8 cellular contexts compared by ENCODE assay signal in the genomic region with DNA sequence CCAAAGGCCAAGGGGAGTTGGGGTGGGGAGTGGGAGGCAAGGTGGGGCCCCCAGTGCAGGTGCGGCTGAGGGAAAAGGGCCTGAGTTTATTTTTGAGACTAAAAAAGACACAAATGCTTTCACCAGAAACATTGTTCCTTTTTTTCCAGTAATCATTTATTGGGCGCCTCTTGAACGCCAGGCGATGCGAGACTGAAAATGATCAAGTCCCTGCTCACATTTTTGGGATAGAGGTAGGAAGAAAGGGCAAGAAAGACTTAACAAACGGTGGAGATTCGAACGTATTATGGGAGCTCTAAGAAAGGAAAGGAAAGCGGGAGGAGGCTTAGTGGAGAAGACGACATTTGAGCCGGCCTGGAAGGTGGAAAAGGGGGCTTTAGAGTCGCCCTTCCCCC. TPM values are rescaled to one million over a fixed set of nuclear protein-coding genes. Genes with fewer than 3 reads are reported as not detected.
DNase-seq lines count a peak whose midpoint lies in the region; ATAC-seq, FAIRE-seq and TF ChIP-seq lines count a peak whose summit lies in the region.

No MANE protein-coding gene starts in this region.

- H3K9ac ChIP-seq in GM12878 (ENCODE audit: control insufficient read depth, insufficient read depth, low read length): peak overlapping the region; percentile 87

- H3K4me1 ChIP-seq in cardiac muscle cell (ENCODE audit: low read depth) (peaks cover 26% of the 10 kb centered on the region), GM12878 (ENCODE audit: control insufficient read depth, insufficient read depth, low read length) (peaks cover 15% of the 10 kb centered on the region), urinary bladder (ENCODE audit: insufficient read depth) (no peaks in the 10 kb centered on the region)

- no peak for FAIRE-seq in GM12878 (lab: Jason Lieb, UNC)

- H3K4me3 Mint-ChIP-seq in memory B cell: peak overlapping the region; percentile 99

- no peaks in the 10 kb centered on the region for H3K9me3 Mint-ChIP-seq in memory B cell

- peaks cover 15% of the 10 kb centered on the region for H3K36me3 Mint-ChIP-seq in memory B cell

- H3K27me3 Mint-ChIP-seq in memory B cell: peaks cover 3% of the 10 kb centered on the region

- no peak for DNase-seq in cardiac muscle cell (ENCODE audit: low read depth in 1 of 2, low spot score in 1 of 2)
- no peak for DNase-seq in left cardiac atrium
- no peak for DNase-seq in GM12878 (ENCODE audit: low read depth, low spot score)
- DNase-seq in memory B cell (ENCODE audit: low spot score in 2 of 2): no peak
- DNase-seq in amniotic stem cell (lab: John Stamatoyannopoulos, UW): no peak
- DNase-seq in C1 segment of cervical spinal cord (lab: John Stamatoyannopoulos, UW): no peak
- no peak for DNase-seq in cerebellar nuclear complex (lab: John Stamatoyannopoulos, UW)

- SMC1A ChIA-PET in GM12878 (lab: Charles Lee; ENCODE audit: uncharacterized antibody, unreplicated experiment): interaction anchor here (0.9 to 4.9 kb wide), 6 partner anchors 12 to 260 kb away, joined by 3 to 29 read pairs (median 4); a partner anchor contains a TSS

- H3K4me3 ChIP-seq in cardiac muscle cell (peak overlapping the region; percentile 32), GM12878 (peak overlapping the region; percentile 80), urinary bladder (ENCODE audit: low read depth, low read length) (peak overlapping the region; percentile 86)

- no peak for TF ChIP-seq POLR2A in GM12878 (IDR thresholded peaks at IDR 0.05; ENCODE audit: low read depth, low read length)

- TSS peak; percentile 98 for BruUV-seq in GM12878 (replicated peaks; lab: Mats Ljungman, UMichigan)

- H4K20me1 ChIP-seq in GM12878 (ENCODE audit: control insufficient read depth, insufficient read depth): no peaks in the 10 kb centered on the region

- peak overlapping the region; percentile 80 for H2AFZ ChIP-seq in GM12878 (ENCODE audit: control insufficient read depth, low read depth, low read length)

- TF ChIP-seq RAD21 in GM12878 (IDR thresholded peaks at IDR 0.05; ENCODE audit: insufficient read depth, low read depth, low read length): no peak

- peak overlapping the region; percentile 88 for H3K4me2 ChIP-seq in GM12878 (ENCODE audit: control insufficient read depth, insufficient read depth)

- RAD21 ChIA-PET in GM12878 (lab: Charles Lee; ENCODE audit: unreplicated experiment): interaction anchor here (0.9 to 3.5 kb wide), 8 partner anchors 10 to 170 kb away, joined by 3 to 27 read pairs (median 5); a partner anchor contains a TSS

- H3K36me3 ChIP-seq in cardiac muscle cell (peaks cover 16% of the 10 kb centered on the region), GM12878 (ENCODE audit: control insufficient read depth in 2 of 2, insufficient read depth in 2 of 2, low read length in 1 of 2) (peaks cover 5 to 14% of the 10 kb centered on the region in 2 experiments), urinary bladder (ENCODE audit: insufficient read depth) (no peaks in the 10 kb centered on the region)

- in situ Hi-C loops in GM12878 (cut with MboI): no loop called here

- H3K27ac ChIP-seq in cardiac muscle cell (peak overlapping the region; percentile 92), GM12878 (ENCODE audit: control insufficient read depth, insufficient read depth) (peak overlapping the region; percentile 82), urinary bladder (ENCODE audit: low read depth) (peak overlapping the region; percentile 46)

- H3K27me3 ChIP-seq in cardiac muscle cell (no peaks in the 10 kb centered on the region), GM12878 (replicated peaks in 1 of 2; ENCODE audit: control insufficient read depth in 2 of 2, insufficient read depth in 2 of 2, low read length in 1 of 2) (no peaks in the 10 kb centered on the region)

- POLR2A ChIA-PET in GM12878 (lab: Charles Lee): interaction anchor here (1.3 to 3.5 kb wide), 10 partner anchors 12 to 237 kb away, joined by 3 to 25 read pairs (median 8); a partner anchor contains a TSS

- 9% methylated on average over 12 of the region's 12 CpGs for WGBS in GM12878 (ENCODE audit: insufficient coverage, insufficient replicate concordance, low lambda C conversion rate, missing lambda C conversion rate)
- WGBS in urinary bladder: 23% methylated on average over 12 of the region's 12 CpGs

- no peak for TF ChIP-seq CTCF in cardiac muscle cell (IDR thresholded peaks at IDR 0.05; ENCODE audit: low read depth, low read length)
- no peak for TF ChIP-seq CTCF in GM12878 (IDR thresholded peaks at IDR 0.05 in 2 of 3, conservative IDR thresholded peaks at IDR 0.05 in 1 of 3; ENCODE audit: control insufficient read depth in 2 of 3, extremely low read depth in 1 of 3, insufficient read depth in 1 of 3, low read depth in 3 of 3, low read length in 3 of 3)

- ATAC-seq in left cardiac atrium: no peak
- no peak for ATAC-seq in GM12878
- no peak for ATAC-seq in memory B cell (ENCODE audit: low read depth)

- peak overlapping the region; percentile 90 for H3K27ac Mint-ChIP-seq in memory B cell

- peaks cover 27% of the 10 kb centered on the region for H3K79me2 ChIP-seq in GM12878 (ENCODE audit: control insufficient read depth, insufficient read depth, low read length)

- CTCF ChIA-PET in GM12878 (lab: Yijun Ruan, JAX): interaction anchor here (1.0 to 6.4 kb wide), 11 partner anchors 7 to 204 kb away, joined by 3 to 94 read pairs (median 6); a partner anchor contains a TSS

- H3K9me3 ChIP-seq in cardiac muscle cell (ENCODE audit: low read depth): no peaks in the 10 kb centered on the region
- no peaks in the 10 kb centered on the region for H3K9me3 ChIP-seq in GM12878 (replicated peaks; ENCODE audit: control insufficient read depth, insufficient read depth, low read length)

- no peak for TF ChIP-seq EP300 in GM12878 (IDR thresholded peaks at IDR 0.05; ENCODE audit: borderline replicate concordance in 1 of 2, control insufficient read depth in 1 of 2, low read depth in 2 of 2, low read length in 2 of 2)

- intact Hi-C loops in left cardiac atrium (cut with DNase I): no loop called here
- intact Hi-C loops in GM12878 (cut with micrococcal nuclease; ENCODE audit: unreplicated experiment): loop anchor here (5.0 kb wide), 1 partner anchor 194 kb away; a partner anchor contains a TSS

- H3K4me1 Mint-ChIP-seq in memory B cell: peaks cover 19% of the 10 kb centered on the region

RNA-seq across cellular contexts. Expression of a gene that starts 0.8 kb away (rescaled TPM):
- 196 and 210 TPM in 2 replicates for total RNA-seq in cardiac muscle cell
- 184 and 189 TPM in 2 replicates for polyA plus RNA-seq in cardiac muscle cell
- total RNA-seq in left cardiac atrium: 100 to 1,000 TPM in 1 of 2 donors, 10 to 100 TPM in 1; 78.7 to 101 TPM
- 164 and 227 TPM in 2 replicates for total RNA-seq in GM12878 (2013; cell fraction: nucleolus; rRNA removed)
- total RNA-seq in GM12878 (2014; rRNA removed): 124 and 138 TPM in 2 replicates
- total RNA-seq in GM12878 (2014; rRNA removed; fragmentation: Illumina TruSeq; extraction: Trizol): 144 and 150 TPM in 2 replicates
- 232 and 235 TPM in 2 replicates for total RNA-seq in GM12878 (2021)
- polyA plus RNA-seq in GM12878 (2011; ENCODE audit: low read depth): 102 TPM
- 55.7 and 91.4 TPM in 2 replicates for polyA plus RNA-seq in GM12878 (2011; rRNA removed)
- polyA plus RNA-seq in GM12878 (2011; cell fraction: cytosol; rRNA removed): 123 and 134 TPM in 2 replicates
- 123 and 176 TPM in 2 replicates for polyA plus RNA-seq in GM12878 (2011; cell fraction: nucleus; rRNA removed)
- 154 and 158 TPM in 2 replicates for polyA plus RNA-seq in GM12878 (2012)
- polyA plus RNA-seq in GM12878 (2014; fragmentation: Illumina TruSeq; extraction: Trizol): 220 and 221 TPM in 2 replicates
- polyA plus RNA-seq in GM12878 (2014; fragmentation: Nextera tagmentation; extraction: Ambion mirVana): 100 to 1,000 TPM in 1 of 2 experiments, 10 to 100 TPM in 1; 56.3 to 123 TPM
- 126 and 128 TPM in 2 replicates for polyA plus RNA-seq in GM12878 (2014; rRNA removed)
- polyA plus RNA-seq in GM12878 (2016; fragmentation: Nextera tagmentation; extraction: Ambion mirVana): 100 to 1,000 TPM; 243 to 245 TPM
- polyA minus RNA-seq in GM12878 (2011; rRNA and poly(A)+ RNA removed): 46.3 and 58.3 TPM in 2 replicates
- 49.4 and 57.5 TPM in 2 replicates for polyA minus RNA-seq in GM12878 (2011; cell fraction: cytosol; rRNA and poly(A)+ RNA removed)
- polyA minus RNA-seq in GM12878 (2011; cell fraction: nucleus; rRNA and poly(A)+ RNA removed): 25.9 and 41.6 TPM in 2 replicates
- total RNA-seq in urinary bladder: 77.2 TPM
- polyA plus RNA-seq in urinary bladder: 142 TPM

RNA-seq across cellular contexts. Expression of a gene that starts 2.4 kb away (rescaled TPM):
- total RNA-seq in cardiac muscle cell (25.5 and 38.6 TPM in 2 replicates), left cardiac atrium (1 to 10 TPM; 7.8 to 9.8 TPM), GM12878 (2014; rRNA removed) (not detected in 2 replicates), GM12878 (2014; rRNA removed; fragmentation: Illumina TruSeq; extraction: Trizol) (not detected in 2 replicates), GM12878 (2021) (not detected in 2 replicates), urinary bladder (0.42 TPM)
- polyA plus RNA-seq in cardiac muscle cell (14.8 and 22.3 TPM in 2 replicates), GM12878 (2011; rRNA removed) (not detected in 2 replicates), GM12878 (2014; fragmentation: Illumina TruSeq; extraction: Trizol) (not detected in 2 replicates), GM12878 (2014; fragmentation: Nextera tagmentation; extraction: Ambion mirVana) (not detected), GM12878 (2014; rRNA removed) (0.06 and 0.15 TPM in 2 replicates), GM12878 (2016; fragmentation: Nextera tagmentation; extraction: Ambion mirVana) (under 1 TPM in 1 of 2 experiments, not detected in 1; 0.12 TPM), urinary bladder (not detected)
- not detected in 2 replicates for total RNA-seq in GM12878 (2013; cell fraction: nucleolus; rRNA removed)
- polyA plus RNA-seq in GM12878 (2011; ENCODE audit: low read depth): not detected
- not detected in 2 replicates for polyA plus RNA-seq in GM12878 (2011; cell fraction: cytosol; rRNA removed)
- polyA plus RNA-seq in GM12878 (2011; cell fraction: nucleus; rRNA removed): 0.10 TPM in 1 of 2 replicates, not detected in the other
- polyA plus RNA-seq in GM12878 (2012): not detected in 2 replicates
- polyA minus RNA-seq in GM12878 (2011; rRNA and poly(A)+ RNA removed): not detected in 2 replicates
- polyA minus RNA-seq in GM12878 (2011; cell fraction: cytosol; rRNA and poly(A)+ RNA removed): not detected in 2 replicates
- polyA minus RNA-seq in GM12878 (2011; cell fraction: nucleus; rRNA and poly(A)+ RNA removed): not detected in 2 replicates

RNA-seq across cellular contexts. Expression of a gene that starts 18.7 kb away (rescaled TPM):
- total RNA-seq in cardiac muscle cell: 62.1 and 62.6 TPM in 2 replicates
- 61.6 and 97.8 TPM in 2 replicates for polyA plus RNA-seq in cardiac muscle cell
- 10 to 100 TPM; 51.6 to 74.4 TPM for total RNA-seq in left cardiac atrium
- total RNA-seq in GM12878 (2013; cell fraction: nucleolus; rRNA removed): 218 and 227 TPM in 2 replicates
- 11.4 and 14.7 TPM in 2 replicates for total RNA-seq in GM12878 (2014; rRNA removed)
- total RNA-seq in GM12878 (2014; rRNA removed; fragmentation: Illumina TruSeq; extraction: Trizol): 13.9 and 15.0 TPM in 2 replicates
- 71.9 and 74.3 TPM in 2 replicates for total RNA-seq in GM12878 (2021)
- 39.8 TPM for polyA plus RNA-seq in GM12878 (2011; ENCODE audit: low read depth)
- 22.3 and 27.2 TPM in 2 replicates for polyA plus RNA-seq in GM12878 (2011; rRNA removed)
- 22.9 and 29.1 TPM in 2 replicates for polyA plus RNA-seq in GM12878 (2011; cell fraction: cytosol; rRNA removed)
- 54.4 and 80.0 TPM in 2 replicates for polyA plus RNA-seq in GM12878 (2011; cell fraction: nucleus; rRNA removed)
- 74.3 and 85.8 TPM in 2 replicates for polyA plus RNA-seq in GM12878 (2012)
- 24.8 and 40.1 TPM in 2 replicates for polyA plus RNA-seq in GM12878 (2014; fragmentation: Illumina TruSeq; extraction: Trizol)
- 1 to 10 TPM; 1.1 to 1.2 TPM for polyA plus RNA-seq in GM12878 (2014; fragmentation: Nextera tagmentation; extraction: Ambion mirVana)
- polyA plus RNA-seq in GM12878 (2014; rRNA removed): 30.3 and 35.6 TPM in 2 replicates
- 10 to 100 TPM; 16.5 to 19.3 TPM for polyA plus RNA-seq in GM12878 (2016; fragmentation: Nextera tagmentation; extraction: Ambion mirVana)
- 69.0 and 103 TPM in 2 replicates for polyA minus RNA-seq in GM12878 (2011; rRNA and poly(A)+ RNA removed)
- 39.8 and 50.6 TPM in 2 replicates for polyA minus RNA-seq in GM12878 (2011; cell fraction: cytosol; rRNA and poly(A)+ RNA removed)
- polyA minus RNA-seq in GM12878 (2011; cell fraction: nucleus; rRNA and poly(A)+ RNA removed): 40.5 and 66.1 TPM in 2 replicates
- total RNA-seq in urinary bladder: 42.3 TPM
- polyA plus RNA-seq in urinary bladder: 41.3 TPM

RNA-seq across cellular contexts. Expression of a gene that starts 25.1 kb away (rescaled TPM):
- total RNA-seq in cardiac muscle cell (not detected in 2 replicates), left cardiac atrium (under 1 TPM in 1 of 2 donors, not detected in 1; 0.26 TPM), GM12878 (2014; rRNA removed) (not detected in 2 replicates), GM12878 (2014; rRNA removed; fragmentation: Illumina TruSeq; extraction: Trizol) (not detected in 2 replicates), GM12878 (2021) (not detected in 2 replicates), urinary bladder (not detected)
- polyA plus RNA-seq in cardiac muscle cell (not detected in 2 replicates), GM12878 (2011; rRNA removed) (0.05 TPM in 1 of 2 replicates, not detected in the other), GM12878 (2014; fragmentation: Illumina TruSeq; extraction: Trizol) (not detected in 2 replicates), GM12878 (2014; fragmentation: Nextera tagmentation; extraction: Ambion mirVana) (under 1 TPM in 1 of 2 experiments, not detected in 1; 0.02 TPM), GM12878 (2014; rRNA removed) (not detected in 2 replicates), GM12878 (2016; fragmentation: Nextera tagmentation; extraction: Ambion mirVana) (not detected), urinary bladder (0.35 TPM)
- not detected in 2 replicates for total RNA-seq in GM12878 (2013; cell fraction: nucleolus; rRNA removed)
- polyA plus RNA-seq in GM12878 (2011; ENCODE audit: low read depth): not detected
- polyA plus RNA-seq in GM12878 (2011; cell fraction: cytosol; rRNA removed): 0.04 TPM in 1 of 2 replicates, not detected in the other
- polyA plus RNA-seq in GM12878 (2011; cell fraction: nucleus; rRNA removed): not detected in 2 replicates
- polyA plus RNA-seq in GM12878 (2012): not detected in 2 replicates
- polyA minus RNA-seq in GM12878 (2011; rRNA and poly(A)+ RNA removed): 0.21 TPM in 1 of 2 replicates, not detected in the other
- polyA minus RNA-seq in GM12878 (2011; cell fraction: cytosol; rRNA and poly(A)+ RNA removed): not detected in 2 replicates
- polyA minus RNA-seq in GM12878 (2011; cell fraction: nucleus; rRNA and poly(A)+ RNA removed): not detected in 2 replicates

RNA-seq across cellular contexts. Expression of a gene that starts 39.6 kb away (rescaled TPM):
- total RNA-seq in cardiac muscle cell (not detected in 2 replicates), left cardiac atrium (1 to 10 TPM in 1 of 2 donors, under 1 TPM in 1; 0.91 to 2.6 TPM), GM12878 (2014; rRNA removed) (not detected in 2 replicates), GM12878 (2014; rRNA removed; fragmentation: Illumina TruSeq; extraction: Trizol) (not detected in 2 replicates), GM12878 (2021) (not detected in 2 replicates), urinary bladder (0.58 TPM)
- polyA plus RNA-seq in cardiac muscle cell (not detected in 2 replicates), GM12878 (2011; rRNA removed) (not detected in 2 replicates), GM12878 (2014; fragmentation: Illumina TruSeq; extraction: Trizol) (not detected in 2 replicates), GM12878 (2014; fragmentation: Nextera tagmentation; extraction: Ambion mirVana) (not detected), GM12878 (2014; rRNA removed) (0.19 TPM in 1 of 2 replicates, not detected in the other), GM12878 (2016; fragmentation: Nextera tagmentation; extraction: Ambion mirVana) (not detected), urinary bladder (0.37 TPM)
- not detected in 2 replicates for total RNA-seq in GM12878 (2013; cell fraction: nucleolus; rRNA removed)
- not detected for polyA plus RNA-seq in GM12878 (2011; ENCODE audit: low read depth)
- polyA plus RNA-seq in GM12878 (2011; cell fraction: cytosol; rRNA removed): not detected in 2 replicates
- polyA plus RNA-seq in GM12878 (2011; cell fraction: nucleus; rRNA removed): not detected in 2 replicates
- not detected in 2 replicates for polyA plus RNA-seq in GM12878 (2012)
- not detected in 2 replicates for polyA minus RNA-seq in GM12878 (2011; rRNA and poly(A)+ RNA removed)
- polyA minus RNA-seq in GM12878 (2011; cell fraction: cytosol; rRNA and poly(A)+ RNA removed): not detected in 2 replicates
- not detected in 2 replicates for polyA minus RNA-seq in GM12878 (2011; cell fraction: nucleus; rRNA and poly(A)+ RNA removed)

Comparison
In these comparisons a context has a peak if more than half of its experiments do, and no peak if none do; other contexts are left out.
1. H3K4me3 ChIP-seq: peak in every context shown above with its lines; median percentile 86 in urinary bladder; 80 in GM12878; 32 in cardiac muscle cell.